ENCODE assay signal across 8 cellular contexts in genomic region chr14:69695664-69696527, GRCh38.
DNase-seq lines count a peak whose midpoint lies in the region; ATAC-seq and TF ChIP-seq lines count a peak whose summit lies in the region.

No MANE protein-coding gene starts in this region.

- H3K4me3 ChIP-seq in fibroblast of pulmonary artery (replicated peaks; ENCODE audit: low read depth, low read length) = no peak overlapping the region
- H3K4me3 ChIP-seq in psoas muscle = no peak overlapping the region

- DNase-seq in DMS53 (lab: John Stamatoyannopoulos, UW) (peak; percentile 78), KG1 (lab: John Stamatoyannopoulos, UW) (peak; percentile 54), T-cell (peak in 2 of 34 experiments; percentile 13 to 15), fibroblast of pulmonary artery (ENCODE audit: low read depth) (peak; percentile 58), psoas muscle (peak in 1 of 2 donors; percentile 52), NCI-H128 (lab: John Stamatoyannopoulos, UW; ENCODE audit: unreplicated experiment) (no peak), SK-N-DZ (ENCODE audit: low spot score) (no peak)
- DNase-seq in stimulated activated naive CD8-positive, alpha-beta T cell treated with anti-CD3 and anti-CD28 coated beads, Interleukin-15, Interleukin-2, amounts not matched to agents 100 U/mL and 50 U/mL, for 24 hours = no peak

- peaks cover 59% of the 10 kb centered on the region for H3K4me1 ChIP-seq in psoas muscle

- peak; percentile 28 to 51 (median 38) for ATAC-seq in T-cell (replicated peaks in 1 of 4)
- peak in 3 of 4 donors; percentile 21 to 58 (median 42) for ATAC-seq in psoas muscle
- no peak for ATAC-seq in stimulated activated naive CD8-positive, alpha-beta T cell treated with anti-CD3 and anti-CD28 coated beads, Interleukin-15, Interleukin-2, amounts not matched to agents 100 U/mL and 50 U/mL, for 24 hours

- TF ChIP-seq CTCF in fibroblast of pulmonary artery (IDR thresholded peaks at IDR 0.05; ENCODE audit: low read length, missing control alignments) = no peak
- TF ChIP-seq CTCF in psoas muscle (IDR thresholded peaks at IDR 0.05) = no peak

- 32 to 35% (median 35%) methylated on average over 2 of the region's 2 CpGs for WGBS in psoas muscle, 3 donors

- H3K36me3 ChIP-seq in psoas muscle (ENCODE audit: insufficient read depth in 1 of 2, low read depth in 1 of 2) = no peaks in the 10 kb centered on the region

- intact Hi-C loops in psoas muscle (cut with DNase I) = no loop called here

- no peaks in the 10 kb centered on the region for H3K27me3 ChIP-seq in psoas muscle (ENCODE audit: insufficient read depth in 3 of 3, low read length in 2 of 3)

- peaks cover 4% of the 10 kb centered on the region for H3K36me3 Mint-ChIP-seq in T-cell

- H3K4me3 Mint-ChIP-seq in T-cell = peak overlapping the region in 1 of 3 donors; percentile 44

- no peak overlapping the region for H3K27ac ChIP-seq in psoas muscle

- no peaks in the 10 kb centered on the region for H3K9me3 Mint-ChIP-seq in T-cell

- peak overlapping the region; percentile 23 to 81 for H3K27ac Mint-ChIP-seq in T-cell

- H3K9me3 ChIP-seq in psoas muscle = no peaks in the 10 kb centered on the region

- peaks cover 89 to 92% (median 90%) of the 10 kb centered on the region in 3 donors for H3K4me1 Mint-ChIP-seq in T-cell

- CTCF ChIA-PET in T-cell (lab: Charles Lee) = interaction anchor here in 1 of 2 donors (0.5 kb wide), 1 partner anchor 106 kb away, joined by 3 read pairs; no protein-coding TSS in a partner anchor

- POLR2A ChIA-PET in T-cell (lab: Charles Lee) = no interaction called here

- H3K27me3 Mint-ChIP-seq in T-cell = no peaks in the 10 kb centered on the region

Comparison
In these comparisons a context has a peak if more than half of its experiments do, and no peak if none do; other contexts are left out.
1. DNase-seq: peak in DMS53 (single experiment), KG1 (single experiment) and fibroblast of pulmonary artery (single experiment); none in NCI-H128 (single experiment), stimulated activated naive CD8-positive, alpha-beta T cell treated with anti-CD3 and anti-CD28 coated beads, Interleukin-15, Interleukin-2, amounts not matched to agents 100 U/mL and 50 U/mL, for 24 hours (single experiment) and SK-N-DZ (single experiment).